9 cellular contexts compared by ENCODE assay signal in the genomic region with DNA sequence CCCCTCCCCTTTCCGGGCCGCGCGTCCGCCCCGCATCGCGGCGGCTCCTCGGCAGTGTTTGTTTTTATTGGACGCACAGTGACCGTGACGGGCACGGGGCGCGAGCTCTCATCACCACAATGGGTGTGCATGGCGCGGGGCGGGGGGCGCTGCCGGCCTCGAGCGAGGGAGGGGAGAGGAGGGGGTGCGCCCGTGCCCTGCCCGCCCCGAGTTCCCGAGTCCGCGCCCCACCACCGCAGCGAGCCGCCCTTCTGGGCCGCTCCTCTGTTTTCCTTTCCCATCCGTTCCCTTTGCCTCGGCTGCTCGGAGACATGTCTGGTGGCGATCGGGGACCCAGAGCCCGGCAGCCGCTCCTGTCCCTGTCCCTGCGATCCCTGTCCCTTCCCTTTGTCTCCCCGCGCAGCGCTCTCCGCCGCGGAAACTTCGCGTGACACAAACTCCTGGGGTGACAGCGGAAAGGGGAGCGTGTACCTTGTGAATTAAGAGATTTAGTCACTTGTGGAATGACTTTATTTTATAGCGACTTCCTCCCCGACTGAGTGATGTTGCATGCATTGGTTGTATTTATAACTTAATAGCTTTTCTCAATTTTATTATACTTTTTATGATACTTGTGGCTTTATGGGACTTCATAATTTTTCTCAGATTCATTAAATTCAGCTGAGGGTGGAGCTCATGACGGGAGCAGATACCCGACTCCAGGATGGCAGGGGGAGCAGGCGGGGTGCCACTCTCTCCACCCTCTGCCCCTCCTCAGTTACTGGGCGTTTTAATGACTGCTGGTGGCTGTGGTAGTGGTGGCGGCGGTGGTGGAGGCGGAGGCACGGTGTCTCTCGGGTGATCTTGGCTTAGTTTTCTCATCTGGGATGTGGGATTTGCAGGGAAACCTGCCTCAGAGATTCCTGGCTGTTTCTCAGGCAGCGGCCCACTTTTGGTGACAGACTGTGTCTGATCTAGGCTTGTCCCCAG. TPM values are rescaled to one million over a fixed set of nuclear protein-coding genes. Genes with fewer than 3 reads are reported as not detected.
A peak's percentile ranks its signal among the peaks of the same experiment; 100 is the strongest.
DNase-seq lines count a peak whose midpoint lies in the region; ATAC-seq and TF ChIP-seq lines count a peak whose summit lies in the region.
"Had no signal": no experiment of that assay in that cellular context is flagged by ENCODE, and none has a peak within 500 bp of the region (broad histone marks: within the 10 kb centered on the region; RNA-seq: fewer than 3 reads in every experiment).

No MANE protein-coding gene starts in this region.

- no peak overlapping the region for H2AFZ ChIP-seq in neural cell (ENCODE audit: low read depth, low read length)

- CTCF ChIA-PET in BJ (lab: Yijun Ruan, JAX), result interaction anchor here (1.1 to 2.3 kb wide), 4 partner anchors 11 to 406 kb away, joined by 3 to 6 read pairs (median 5); no protein-coding TSS in a partner anchor

- no peak for TF ChIP-seq EP300 in neural cell (conservative IDR thresholded peaks at IDR 0.05; ENCODE audit: poor library complexity, severe bottlenecking)

- H3K79me2 ChIP-seq in neural cell (replicated peaks; ENCODE audit: insufficient read depth, low read length), result no peaks in the 10 kb centered on the region

- peak overlapping the region; percentile 40 for H3K9ac ChIP-seq in neural cell (ENCODE audit: low read length)

- no peak for DNase-seq in BJ (ENCODE audit: low read depth)
- peak; percentile 76 for DNase-seq in NCI-H69 (lab: John Stamatoyannopoulos, UW)
- no peak for DNase-seq in effector memory CD4-positive, alpha-beta T cell
- no peak for DNase-seq in NOMO-1 treated with DMSO at 0.1 percent for 48 hours (lab: John Stamatoyannopoulos, UW; ENCODE audit: unreplicated experiment)
- DNase-seq in activated gamma-delta T cell (lab: John Stamatoyannopoulos, UW), result no peak
- no peak for DNase-seq in NCI-H2171 (lab: John Stamatoyannopoulos, UW)

- no peak overlapping the region for H3K27ac ChIP-seq in effector memory CD4-positive, alpha-beta T cell (ENCODE audit: insufficient read depth, low read length, poor library complexity, severe bottlenecking)
- H3K27ac ChIP-seq in neural cell (ENCODE audit: low read length), result no peak overlapping the region
- H3K27ac ChIP-seq: SJSA1 had no signal

- H3K27me3 ChIP-seq in BJ (ENCODE audit: control insufficient read depth, insufficient read depth, low read length) (peaks cover 52% of the 10 kb centered on the region), neural cell (ENCODE audit: insufficient read depth, low read depth, low read length) (peaks cover 66% of the 10 kb centered on the region)
- H3K27me3 ChIP-seq in effector memory CD4-positive, alpha-beta T cell (replicated peaks; ENCODE audit: control insufficient read depth, insufficient read depth, low read length, poor library complexity, severe bottlenecking), result peaks cover 25% of the 10 kb centered on the region

- H3K4me3 ChIP-seq in BJ (ENCODE audit: low read depth, low read length) (peak overlapping the region; percentile 27), neural cell (ENCODE audit: low read length) (peak overlapping the region; percentile 67)
- peak overlapping the region; percentile 33 for H3K4me3 ChIP-seq in effector memory CD4-positive, alpha-beta T cell (ENCODE audit: insufficient read depth, low read depth, low read length, poor library complexity, severe bottlenecking)
- H3K4me3 ChIP-seq: SJSA1 had no signal

- TF ChIP-seq CTCF in BJ (IDR thresholded peaks at IDR 0.05; ENCODE audit: insufficient read depth, low read depth, low read length) (no peak), neural cell (IDR thresholded peaks at IDR 0.05; ENCODE audit: poor library complexity, severe bottlenecking) (peak; percentile 33)

- no peaks in the 10 kb centered on the region for H4K20me1 ChIP-seq in neural cell (ENCODE audit: insufficient read depth)

- no peaks in the 10 kb centered on the region for H3F3A ChIP-seq in neural cell (ENCODE audit: insufficient read depth, low read length, poor library complexity, severe bottlenecking)

- peaks cover 12% of the 10 kb centered on the region for H3K4me1 ChIP-seq in effector memory CD4-positive, alpha-beta T cell (ENCODE audit: control insufficient read depth, insufficient read depth, low read length, poor library complexity, severe bottlenecking)

- POLR2A ChIA-PET in BJ (lab: Charles Lee), result no interaction called here

- no peaks in the 10 kb centered on the region for H3K36me3 ChIP-seq in BJ (ENCODE audit: control insufficient read depth, insufficient read depth, low read length)
- no peaks in the 10 kb centered on the region for H3K36me3 ChIP-seq in effector memory CD4-positive, alpha-beta T cell (ENCODE audit: control insufficient read depth, insufficient read depth, low read length)
- no peaks in the 10 kb centered on the region for H3K36me3 ChIP-seq in neural cell (ENCODE audit: insufficient read depth, low read length)
- H3K36me3 ChIP-seq: SJSA1 had no signal

- TF ChIP-seq RAD21 in neural cell (conservative IDR thresholded peaks at IDR 0.05), result peak; percentile 38

- H3K9me2 ChIP-seq in neural cell (ENCODE audit: insufficient read depth, low read length), result no peaks in the 10 kb centered on the region

- H3K9me3 ChIP-seq in effector memory CD4-positive, alpha-beta T cell (ENCODE audit: control insufficient read depth, low read length), result no peaks in the 10 kb centered on the region
- peaks cover 7% of the 10 kb centered on the region for H3K9me3 ChIP-seq in neural cell (ENCODE audit: low read length)
- H3K9me3 ChIP-seq: SJSA1 had no signal

- no peak for ATAC-seq in GM18873 (IDR thresholded peaks at IDR 0.05; ENCODE audit: low FRiP score, unreplicated experiment)

- peak overlapping the region; percentile 69 for H3K4me2 ChIP-seq in neural cell (ENCODE audit: low read length)

TF ChIP-seq in neural cell, 6 proteins besides CTCF, POLR2A, EP300 and RAD21:
- TF ChIP-seq POLR2AphosphoS5 (IDR thresholded peaks at IDR 0.05) (no peak), EZH2 (IDR thresholded peaks at IDR 0.05; ENCODE audit: borderline replicate concordance, insufficient read depth, low read length, poor library complexity, severe bottlenecking) (no peak), TAF1 (IDR thresholded peaks at IDR 0.05; ENCODE audit: low read depth) (no peak), MXI1 (conservative IDR thresholded peaks at IDR 0.05; ENCODE audit: poor library complexity, severe bottlenecking) (no peak), SMC3 (conservative IDR thresholded peaks at IDR 0.05; ENCODE audit: poor library complexity) (no peak), REST (IDR thresholded peaks at IDR 0.05; ENCODE audit: borderline replicate concordance) (no peak)

RNA-seq across cellular contexts. Expression of gene MRM1, which starts 40.8 kb away (rescaled TPM):
- polyA plus RNA-seq in BJ (2011; rRNA removed) (3.0 and 3.9 TPM in 2 replicates), neural cell (1.8 and 4.0 TPM in 2 replicates)
- 1.3 and 1.9 TPM in 2 replicates for polyA minus RNA-seq in BJ (2011; rRNA and poly(A)+ RNA removed)
- 2.7 and 3.2 TPM in 2 replicates for polyA minus RNA-seq in neural cell

RNA-seq across cellular contexts. Expression of gene DHRS11, which starts 50.5 kb away (rescaled TPM):
- 5.4 and 8.5 TPM in 2 replicates for polyA plus RNA-seq in BJ (2011; rRNA removed)
- 4.7 and 7.6 TPM in 2 replicates for polyA minus RNA-seq in BJ (2011; rRNA and poly(A)+ RNA removed)
- 13.4 and 18.6 TPM in 2 replicates for polyA plus RNA-seq in neural cell
- 11.7 and 16.9 TPM in 2 replicates for polyA minus RNA-seq in neural cell
